16 cellular contexts compared by ENCODE assay signal in the genomic region with DNA sequence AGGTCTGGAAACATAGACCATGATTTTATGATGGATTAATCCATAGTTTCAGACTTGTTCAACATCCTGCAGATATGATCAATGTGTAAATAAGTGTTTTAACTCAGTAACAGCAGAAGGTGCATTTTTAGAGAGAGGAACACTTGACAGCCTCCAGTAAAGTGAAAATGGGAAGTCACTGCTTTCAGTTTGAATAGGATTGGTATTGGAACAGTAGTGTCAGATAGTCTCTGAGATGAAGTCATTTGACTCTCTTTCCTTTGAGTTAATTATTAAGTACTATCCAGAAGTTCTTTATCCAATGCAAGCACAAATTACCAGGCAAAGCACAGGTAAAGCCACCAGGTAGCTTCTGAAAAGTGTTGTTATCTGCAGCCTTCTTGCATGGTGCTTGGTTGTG. TPM values are rescaled to one million over a fixed set of nuclear protein-coding genes. Genes with fewer than 3 reads are reported as not detected.
DNase-seq lines count a peak whose midpoint lies in the region; ATAC-seq and TF ChIP-seq lines count a peak whose summit lies in the region.
"Had no signal": no experiment of that assay in that cellular context is flagged by ENCODE, and none has a peak within 500 bp of the region (broad histone marks: within the 10 kb centered on the region; RNA-seq: fewer than 3 reads in every experiment).

No MANE protein-coding gene starts in this region.

- CTCF ChIA-PET in activated CD4-positive, alpha-beta T cell treated with anti-CD3 and anti-CD28 coated beads for 36 hours (lab: Charles Lee), result no interaction called here

- H3K4me3 ChIP-seq in OCI-LY3 (ENCODE audit: low read length), result no peak overlapping the region
- H3K4me3 ChIP-seq: lung had no signal

- no peaks in the 10 kb centered on the region for H3K9me3 ChIP-seq in OCI-LY3 (ENCODE audit: insufficient read depth, low read length)

- H3K27ac Mint-ChIP-seq in osteocyte (ENCODE audit: unreplicated experiment), result no peak overlapping the region
- no peak overlapping the region for H3K27ac Mint-ChIP-seq in activated CD4-positive, alpha-beta T cell treated with anti-CD3 and anti-CD28 coated beads for 36 hours
- H3K27ac Mint-ChIP-seq: CD4-positive, alpha-beta T cell had no signal

- H2AFZ ChIP-seq in OCI-LY3 (ENCODE audit: low read depth, low read length), result no peak overlapping the region

- H3K36me3 Mint-ChIP-seq in osteocyte (ENCODE audit: unreplicated experiment), result peaks cover 3% of the 10 kb centered on the region
- no peaks in the 10 kb centered on the region for H3K36me3 Mint-ChIP-seq in activated CD4-positive, alpha-beta T cell treated with anti-CD3 and anti-CD28 coated beads for 36 hours (ENCODE audit: low read depth)

- no peak overlapping the region for H3K27ac ChIP-seq in OCI-LY3 (ENCODE audit: low read length)

- H3K4me2 ChIP-seq in OCI-LY3 (ENCODE audit: low read length), result peak overlapping the region; percentile 53

- no peaks in the 10 kb centered on the region for H4K20me1 ChIP-seq in OCI-LY3 (ENCODE audit: insufficient read depth, low read length)

- H3K4me1 ChIP-seq in OCI-LY3 (ENCODE audit: low read length), result peaks cover 15% of the 10 kb centered on the region

- DNase-seq in UCSD-AML1 (lab: John Stamatoyannopoulos, UW; ENCODE audit: unreplicated experiment) (no peak), osteocyte (ENCODE audit: extremely low spot score, unreplicated experiment) (no peak), NCI-H1105 treated with DMSO at 0.1 percent for 48 hours (lab: John Stamatoyannopoulos, UW) (no peak)
- DNase-seq in activated CD4-positive, alpha-beta T cell treated with anti-CD3 and anti-CD28 coated beads for 36 hours, result no peak
- DNase-seq: amygdala; CD4-positive, alpha-beta T cell; effector memory CD4-positive, alpha-beta T cell; NCI-H1436; posterior cingulate gyrus; stimulated activated CD4-positive, alpha-beta T cell treated with anti-CD3 and anti-CD28 coated beads, Interleukin-4, amount 100 ng/mL, for 1 hour had no signal

- intact Hi-C loops in activated CD4-positive, alpha-beta T cell treated with anti-CD3 and anti-CD28 coated beads for 36 hours (cut with DNase I, micrococcal nuclease), result no loop called here

- peaks cover 2% of the 10 kb centered on the region for H3K4me1 Mint-ChIP-seq in osteocyte (ENCODE audit: unreplicated experiment)
- H3K4me1 Mint-ChIP-seq in activated CD4-positive, alpha-beta T cell treated with anti-CD3 and anti-CD28 coated beads for 36 hours, result no peaks in the 10 kb centered on the region

- TF ChIP-seq CTCF in OCI-LY3 (IDR thresholded peaks at IDR 0.05; ENCODE audit: low read depth, low read length) (no peak), osteocyte (IDR thresholded peaks at IDR 0.05) (no peak)

- no peak overlapping the region for H3K9ac ChIP-seq in OCI-LY3 (ENCODE audit: low read length)

- no peaks in the 10 kb centered on the region for H3K36me3 ChIP-seq in OCI-LY3 (replicated peaks; ENCODE audit: low read depth, low read length)

- POLR2A ChIA-PET in activated CD4-positive, alpha-beta T cell treated with anti-CD3 and anti-CD28 coated beads for 36 hours (lab: Charles Lee), result no interaction called here

- ATAC-seq in GM18520 (IDR thresholded peaks at IDR 0.05; ENCODE audit: unreplicated experiment) (peak; percentile 91), GM21390 (IDR thresholded peaks at IDR 0.05; ENCODE audit: unreplicated experiment) (peak; percentile 92), HG03039 (IDR thresholded peaks at IDR 0.05; ENCODE audit: unreplicated experiment) (peak; percentile 97)
- ATAC-seq in activated CD4-positive, alpha-beta T cell treated with anti-CD3 and anti-CD28 coated beads for 36 hours, result no peak

- H3K4me3 Mint-ChIP-seq in osteocyte (ENCODE audit: unreplicated experiment), result no peak overlapping the region
- H3K4me3 Mint-ChIP-seq in activated CD4-positive, alpha-beta T cell treated with anti-CD3 and anti-CD28 coated beads for 36 hours, result no peak overlapping the region
- H3K4me3 Mint-ChIP-seq: CD4-positive, alpha-beta T cell had no signal

- no peaks in the 10 kb centered on the region for H3K9me3 Mint-ChIP-seq in osteocyte (ENCODE audit: unreplicated experiment)
- H3K9me3 Mint-ChIP-seq in activated CD4-positive, alpha-beta T cell treated with anti-CD3 and anti-CD28 coated beads for 36 hours (ENCODE audit: low read depth), result peaks cover 4% of the 10 kb centered on the region

- no peaks in the 10 kb centered on the region for H3K79me2 ChIP-seq in OCI-LY3 (ENCODE audit: low read length)

- H3K27me3 ChIP-seq in OCI-LY3 (ENCODE audit: low read depth, low read length), result no peaks in the 10 kb centered on the region

- H3K27me3 Mint-ChIP-seq in osteocyte (ENCODE audit: unreplicated experiment), result peaks cover 20% of the 10 kb centered on the region
- no peaks in the 10 kb centered on the region for H3K27me3 Mint-ChIP-seq in activated CD4-positive, alpha-beta T cell treated with anti-CD3 and anti-CD28 coated beads for 36 hours
- H3K27me3 Mint-ChIP-seq: CD4-positive, alpha-beta T cell had no signal

RNA-seq across cellular contexts. Expression of a gene that starts 14.5 kb away (rescaled TPM):
- 8.1 and 8.5 TPM in 2 replicates for total RNA-seq in osteocyte
- total RNA-seq in activated CD4-positive, alpha-beta T cell treated with anti-CD3 and anti-CD28 coated beads for 36 hours, result not detected
- total RNA-seq: CD4-positive, alpha-beta T cell; T-helper 1 cell treated with Interleukin-12 subunit alpha and Interleukin-12 subunit beta and Interleukin-4 antibody, amounts not matched to agents 30 ng/mL and 1 ng/mL, for 36 hours had no signal
